ENCODE assay signal across 22 cellular contexts in genomic region chr6:144476286-144476685, GRCh38.
DNase-seq lines count a peak whose midpoint lies in the region; ATAC-seq and TF ChIP-seq lines count a peak whose summit lies in the region.
"Had no signal": no experiment of that assay in that cellular context is flagged by ENCODE, and none has a peak within 500 bp of the region (broad histone marks: within the 10 kb centered on the region; RNA-seq: fewer than 3 reads in every experiment).

No MANE protein-coding gene starts in this region.

- no peaks in the 10 kb centered on the region for H3K27me3 Mint-ChIP-seq in CD4-positive, alpha-beta T cell
- H3K27me3 Mint-ChIP-seq in CD8-positive, alpha-beta T cell (ENCODE audit: low read depth): no peaks in the 10 kb centered on the region
- H3K27me3 Mint-ChIP-seq in activated naive CD8-positive, alpha-beta T cell: no peaks in the 10 kb centered on the region
- no peaks in the 10 kb centered on the region for H3K27me3 Mint-ChIP-seq in natural killer cell (ENCODE audit: low read depth in 2 of 2)

- no peaks in the 10 kb centered on the region for H3K27me3 ChIP-seq in CD4-positive, alpha-beta T cell (ENCODE audit: control insufficient read depth, insufficient read depth, low read length)
- no peaks in the 10 kb centered on the region for H3K27me3 ChIP-seq in CD8-positive, alpha-beta T cell (ENCODE audit: insufficient read depth, low read length)
- H3K27me3 ChIP-seq in lower lobe of right lung (ENCODE audit: low read depth) (no peaks in the 10 kb centered on the region), osteoblast (ENCODE audit: insufficient read depth, low read length) (no peaks in the 10 kb centered on the region)
- H3K27me3 ChIP-seq: upper lobe of left lung had no signal

- POLR2A ChIA-PET in CD4-positive, alpha-beta T cell (lab: Charles Lee): no interaction called here
- POLR2A ChIA-PET in CD8-positive, alpha-beta T cell (lab: Charles Lee): interaction anchor here (1.7 kb wide), 1 partner anchor 23 kb away, joined by 3 read pairs; no protein-coding TSS in a partner anchor

- H3K4me1 ChIP-seq in CD8-positive, alpha-beta T cell (ENCODE audit: insufficient read depth, low read length): no peaks in the 10 kb centered on the region
- H3K4me1 ChIP-seq in lower lobe of right lung: peaks cover 16% of the 10 kb centered on the region
- H3K4me1 ChIP-seq in osteoblast (ENCODE audit: insufficient read depth, low read length): peaks cover 5% of the 10 kb centered on the region

- no peak overlapping the region for H2AFZ ChIP-seq in osteoblast (ENCODE audit: low read length)

- H3K4me2 ChIP-seq in osteoblast (ENCODE audit: insufficient read depth, low read length): no peak overlapping the region

- intact Hi-C loops in CD4-positive, alpha-beta T cell (cut with DNase I, micrococcal nuclease): loop anchor here in 1 of 2 experiments (5.0 kb wide), 1 partner anchor 254 kb away; no protein-coding TSS in a partner anchor
- intact Hi-C loops in CD8-positive, alpha-beta T cell (cut with DNase I, micrococcal nuclease): no loop called here
- intact Hi-C loops in natural killer cell (cut with micrococcal nuclease) (no loop called here), lower lobe of right lung (cut with DNase I) (no loop called here)

- H3K79me2 ChIP-seq in osteoblast (ENCODE audit: insufficient read depth, low read length): no peaks in the 10 kb centered on the region

- ATAC-seq in CD4-positive, alpha-beta T cell (ENCODE audit: poor library complexity): no peak
- no peak for ATAC-seq in CD8-positive, alpha-beta T cell
- no peak for ATAC-seq in natural killer cell
- no peak for ATAC-seq in lower lobe of right lung
- ATAC-seq: HCT116, left lobe of liver had no signal

- CTCF ChIA-PET in CD4-positive, alpha-beta T cell (lab: Charles Lee): no interaction called here
- CTCF ChIA-PET in CD8-positive, alpha-beta T cell (lab: Charles Lee): interaction anchor here (1.5 to 1.9 kb wide), 2 partner anchors 11 to 371 kb away, joined by 4 to 5 read pairs; no protein-coding TSS in a partner anchor

- H4K20me1 ChIP-seq in osteoblast (ENCODE audit: insufficient read depth, low read length): no peaks in the 10 kb centered on the region

- H3K36me3 ChIP-seq in CD8-positive, alpha-beta T cell (ENCODE audit: insufficient read depth, low read length): peaks cover 9% of the 10 kb centered on the region
- H3K36me3 ChIP-seq in lower lobe of right lung (peaks cover 68% of the 10 kb centered on the region), osteoblast (ENCODE audit: insufficient read depth, low read length) (peaks cover 14% of the 10 kb centered on the region)

- peak overlapping the region; percentile 61 for H3K27ac Mint-ChIP-seq in CD4-positive, alpha-beta T cell
- H3K27ac Mint-ChIP-seq in CD8-positive, alpha-beta T cell: peak overlapping the region; percentile 25
- H3K27ac Mint-ChIP-seq in activated naive CD8-positive, alpha-beta T cell: peak overlapping the region; percentile 24
- peak overlapping the region; percentile 48 to 56 for H3K27ac Mint-ChIP-seq in natural killer cell

- no peak for DNase-seq in CD4-positive, alpha-beta T cell
- no peak for DNase-seq in CD8-positive, alpha-beta T cell
- DNase-seq in natural killer cell (no peak), lower lobe of right lung (no peak), NCI-H146 treated with DMSO at 0.1 percent for 48 hours (lab: John Stamatoyannopoulos, UW; ENCODE audit: unreplicated experiment) (no peak), osteoblast (ENCODE audit: insufficient read length, low spot score, missing footprints) (no peak)
- DNase-seq: activated CD4-positive, alpha-beta T cell treated with anti-CD3 and anti-CD28 coated beads for 4 hours; C1 segment of cervical spinal cord; DMS79 treated with DMSO at 0.1 percent for 48 hours; erythroblast; GDM1; mesendoderm; NCI-H1092; NCI-H1694 treated with DMSO at 0.1 percent for 48 hours; NCI-H82; SHP77 treated with DMSO at 0.1 percent for 48 hours; stimulated activated CD4-positive, alpha-beta T cell treated with anti-CD3 and anti-CD28 coated beads, Interleukin-4, amount 100 ng/mL, for 1 hour; upper lobe of left lung had no signal

- no peak for TF ChIP-seq CTCF in CD4-positive, alpha-beta T cell (IDR thresholded peaks at IDR 0.05)
- TF ChIP-seq CTCF in CD8-positive, alpha-beta T cell (IDR thresholded peaks at IDR 0.05): no peak
- TF ChIP-seq CTCF in natural killer cell (IDR thresholded peaks at IDR 0.05) (no peak), lower lobe of right lung (IDR thresholded peaks at IDR 0.05) (no peak), osteoblast (IDR thresholded peaks at IDR 0.05; ENCODE audit: extremely low read depth, low read depth, low read length) (no peak)

- H3K4me3 ChIP-seq in CD8-positive, alpha-beta T cell (ENCODE audit: low read depth, low read length): no peak overlapping the region
- no peak overlapping the region for H3K4me3 ChIP-seq in lower lobe of right lung
- H3K4me3 ChIP-seq in osteoblast (ENCODE audit: insufficient read depth, low read length): no peak overlapping the region
- H3K4me3 ChIP-seq: coronary artery, upper lobe of left lung had no signal

- no peak overlapping the region for H3K4me3 Mint-ChIP-seq in CD4-positive, alpha-beta T cell
- H3K4me3 Mint-ChIP-seq in CD8-positive, alpha-beta T cell: no peak overlapping the region
- H3K4me3 Mint-ChIP-seq in activated naive CD8-positive, alpha-beta T cell: no peak overlapping the region
- no peak overlapping the region for H3K4me3 Mint-ChIP-seq in natural killer cell

- H3K9me3 Mint-ChIP-seq in CD4-positive, alpha-beta T cell: no peaks in the 10 kb centered on the region
- H3K9me3 Mint-ChIP-seq in CD8-positive, alpha-beta T cell: no peaks in the 10 kb centered on the region
- no peaks in the 10 kb centered on the region for H3K9me3 Mint-ChIP-seq in activated naive CD8-positive, alpha-beta T cell (ENCODE audit: low read depth)
- H3K9me3 Mint-ChIP-seq in natural killer cell: no peaks in the 10 kb centered on the region

- peaks cover 92% of the 10 kb centered on the region for H3K36me3 Mint-ChIP-seq in CD4-positive, alpha-beta T cell (ENCODE audit: low read depth)
- peaks cover 81% of the 10 kb centered on the region for H3K36me3 Mint-ChIP-seq in CD8-positive, alpha-beta T cell
- peaks cover 4% of the 10 kb centered on the region for H3K36me3 Mint-ChIP-seq in activated naive CD8-positive, alpha-beta T cell
- peaks cover 53% of the 10 kb centered on the region for H3K36me3 Mint-ChIP-seq in natural killer cell

- no peak overlapping the region for H3K27ac ChIP-seq in CD4-positive, alpha-beta T cell (ENCODE audit: low read depth, low read length)
- no peak overlapping the region for H3K27ac ChIP-seq in CD8-positive, alpha-beta T cell (ENCODE audit: low read depth, low read length)
- H3K27ac ChIP-seq in lower lobe of right lung: no peak overlapping the region
- no peak overlapping the region for H3K27ac ChIP-seq in osteoblast (ENCODE audit: low read depth, low read length)
- H3K27ac ChIP-seq: coronary artery, upper lobe of left lung had no signal

- H3K9me3 ChIP-seq in CD4-positive, alpha-beta T cell (ENCODE audit: control insufficient read depth, low read length): no peaks in the 10 kb centered on the region
- no peaks in the 10 kb centered on the region for H3K9me3 ChIP-seq in CD8-positive, alpha-beta T cell (ENCODE audit: low read length)
- H3K9me3 ChIP-seq in lower lobe of right lung (no peaks in the 10 kb centered on the region), osteoblast (ENCODE audit: low read depth, low read length) (no peaks in the 10 kb centered on the region)
- H3K9me3 ChIP-seq: upper lobe of left lung had no signal

- no peaks in the 10 kb centered on the region for H3K4me1 Mint-ChIP-seq in CD4-positive, alpha-beta T cell (ENCODE audit: low read depth)
- no peaks in the 10 kb centered on the region for H3K4me1 Mint-ChIP-seq in CD8-positive, alpha-beta T cell (ENCODE audit: low read depth)
- H3K4me1 Mint-ChIP-seq in activated naive CD8-positive, alpha-beta T cell (ENCODE audit: low read depth): no peaks in the 10 kb centered on the region
- H3K4me1 Mint-ChIP-seq in natural killer cell: peaks cover 35 to 36% of the 10 kb centered on the region in 2 donors
